ENCODE assay signal across 1 cellular context in the genomic region with DNA sequence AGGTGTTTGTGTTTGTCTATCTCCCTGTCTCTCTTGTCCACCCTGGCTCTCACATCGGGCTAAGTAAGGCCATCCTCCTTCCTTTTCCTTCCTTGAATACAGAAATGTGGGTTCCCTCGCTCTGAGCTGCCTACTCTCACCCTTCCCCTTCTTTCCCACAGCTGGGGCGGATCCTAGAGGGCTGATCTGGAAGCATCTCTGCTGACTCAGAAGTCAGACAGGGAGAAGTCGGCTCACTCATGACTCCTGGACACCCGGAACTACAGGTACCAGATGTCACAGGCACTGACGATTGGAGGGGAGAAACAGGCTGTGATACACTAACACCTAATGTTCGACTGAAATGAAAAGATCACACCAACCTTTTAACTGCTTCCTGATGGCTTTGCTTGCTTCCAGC.
TF ChIP-seq lines count a peak whose summit lies in the region.

No MANE protein-coding gene starts in this region.

TF ChIP-seq in H1, 55 proteins besides CTCF, POLR2A, EP300 and RAD21:
- no peak for TF ChIP-seq CHD7 (IDR thresholded peaks at IDR 0.05; ENCODE audit: insufficient replicate concordance, low read length)
- no peak for TF ChIP-seq JUND (IDR thresholded peaks at IDR 0.05; ENCODE audit: low read length)
- no peak for TF ChIP-seq HDAC2 (IDR thresholded peaks at IDR 0.05; ENCODE audit: borderline replicate concordance in 1 of 2, low read depth in 2 of 2, low read length in 2 of 2)
- TF ChIP-seq SAP30 (IDR thresholded peaks at IDR 0.05; ENCODE audit: insufficient read depth, insufficient replicate concordance, low read length): no peak
- no peak for TF ChIP-seq BRCA1 (IDR thresholded peaks at IDR 0.05; ENCODE audit: low read depth, low read length)
- TF ChIP-seq POLR2AphosphoS5 (IDR thresholded peaks at IDR 0.05; ENCODE audit: low read depth, low read length): no peak
- no peak for TF ChIP-seq SUZ12 (IDR thresholded peaks at IDR 0.05; ENCODE audit: low read length)
- TF ChIP-seq NRF1 (IDR thresholded peaks at IDR 0.05; ENCODE audit: low read depth, low read length): no peak
- TF ChIP-seq FOSL1 (IDR thresholded peaks at IDR 0.05; ENCODE audit: insufficient read depth, low read depth, low read length): no peak
- no peak for TF ChIP-seq ASH2L (IDR thresholded peaks at IDR 0.05; ENCODE audit: low read length)
- TF ChIP-seq SP2 (IDR thresholded peaks at IDR 0.05; ENCODE audit: low read length): no peak
- no peak for TF ChIP-seq ATF2 (IDR thresholded peaks at IDR 0.05; ENCODE audit: low read length)
- no peak for TF ChIP-seq KDM5A (IDR thresholded peaks at IDR 0.05; ENCODE audit: low read length)
- no peak for TF ChIP-seq MAFK (IDR thresholded peaks at IDR 0.05; ENCODE audit: low read depth, low read length)
- TF ChIP-seq CHD2 (IDR thresholded peaks at IDR 0.05; ENCODE audit: low read length): no peak
- no peak for TF ChIP-seq GTF2F1 (IDR thresholded peaks at IDR 0.05; ENCODE audit: borderline replicate concordance, low read depth, low read length)
- TF ChIP-seq SIX5 (IDR thresholded peaks at IDR 0.05; ENCODE audit: low read depth, low read length): no peak
- no peak for TF ChIP-seq RFX5 (IDR thresholded peaks at IDR 0.05; ENCODE audit: borderline replicate concordance, low read depth, low read length)
